Comparison of ENCODE assay signal across 8 cellular contexts in genomic region chrX:70979136-70979762, GRCh38. TPM values are rescaled to one million over a fixed set of nuclear protein-coding genes. Genes with fewer than 3 reads are reported as not detected.
DNase-seq lines count a peak whose midpoint lies in the region; ATAC-seq and TF ChIP-seq lines count a peak whose summit lies in the region.

No MANE protein-coding gene starts in this region.

- CTCF ChIA-PET in WTC11 (lab: Charles Lee) = interaction anchor here (0.6 to 2.4 kb wide), 4 partner anchors 9 to 307 kb away, joined by 3 to 14 read pairs (median 3); no protein-coding TSS in a partner anchor

- no peaks in the 10 kb centered on the region for H3K36me3 Mint-ChIP-seq in WTC11

- H3K4me1 Mint-ChIP-seq in WTC11 = peaks cover 11% of the 10 kb centered on the region

- no peak for TF ChIP-seq CTCF in WTC11 (IDR thresholded peaks at IDR 0.05)
- peak; percentile 37 for TF ChIP-seq CTCF in kidney epithelial cell (IDR thresholded peaks at IDR 0.05; ENCODE audit: insufficient read depth, low read length, poor library complexity, severe bottlenecking)

- peak; percentile 59 for DNase-seq in AG20443 (ENCODE audit: low spot score)
- peak; percentile 42 for DNase-seq in HCEC 1CT
- DNase-seq in WTC11 (ENCODE audit: low spot score) = peak; percentile 10
- peak; percentile 12 for DNase-seq in kidney epithelial cell (ENCODE audit: low read depth)
- no peak for DNase-seq in GDM1 (lab: John Stamatoyannopoulos, UW)
- no peak for DNase-seq in activated T-cell treated with anti-CD3 and anti-CD28 coated beads, Interleukin-2, amount 50 U/mL, for 1 hour
- no peak for DNase-seq in T-helper 9 cell

- ATAC-seq in WTC11 (peak; percentile 93), HG03565 (IDR thresholded peaks at IDR 0.05; ENCODE audit: unreplicated experiment) (no peak)

- H3K27me3 ChIP-seq in kidney epithelial cell (ENCODE audit: control insufficient read depth, insufficient read depth, low read length) = no peaks in the 10 kb centered on the region

- POLR2A ChIA-PET in WTC11 (lab: Charles Lee) = no interaction called here

- no peaks in the 10 kb centered on the region for H3K36me3 ChIP-seq in kidney epithelial cell (ENCODE audit: control insufficient read depth, insufficient read depth, low read length)

- H3K4me3 Mint-ChIP-seq in WTC11 = no peak overlapping the region

- no peaks in the 10 kb centered on the region for H3K27me3 Mint-ChIP-seq in WTC11 (ENCODE audit: low read depth)

- H3K27ac Mint-ChIP-seq in WTC11 = peak overlapping the region; percentile 79; the same call in 1 of the 2 replicates

- H3K4me3 ChIP-seq in kidney epithelial cell (ENCODE audit: low read depth, low read length) = no peak overlapping the region

- H3K9me3 Mint-ChIP-seq in WTC11 = no peaks in the 10 kb centered on the region

TF ChIP-seq in WTC11, 78 proteins besides CTCF, POLR2A, EP300 and RAD21:
- TF ChIP-seq ZNF317 (CRISPR knock-in tag; IDR thresholded peaks at IDR 0.05; ENCODE audit: borderline replicate concordance, low read depth) (no peak), E2F1 (CRISPR knock-in tag; IDR thresholded peaks at IDR 0.05) (no peak), IRF1 (CRISPR knock-in tag; IDR thresholded peaks at IDR 0.05) (no peak), RORB (CRISPR knock-in tag; IDR thresholded peaks at IDR 0.05) (no peak), RELA (CRISPR knock-in tag; IDR thresholded peaks at IDR 0.05; ENCODE audit: borderline replicate concordance) (no peak), OVOL2 (CRISPR knock-in tag; IDR thresholded peaks at IDR 0.05; ENCODE audit: borderline replicate concordance) (no peak)
- TF ChIP-seq, protein P1, sequence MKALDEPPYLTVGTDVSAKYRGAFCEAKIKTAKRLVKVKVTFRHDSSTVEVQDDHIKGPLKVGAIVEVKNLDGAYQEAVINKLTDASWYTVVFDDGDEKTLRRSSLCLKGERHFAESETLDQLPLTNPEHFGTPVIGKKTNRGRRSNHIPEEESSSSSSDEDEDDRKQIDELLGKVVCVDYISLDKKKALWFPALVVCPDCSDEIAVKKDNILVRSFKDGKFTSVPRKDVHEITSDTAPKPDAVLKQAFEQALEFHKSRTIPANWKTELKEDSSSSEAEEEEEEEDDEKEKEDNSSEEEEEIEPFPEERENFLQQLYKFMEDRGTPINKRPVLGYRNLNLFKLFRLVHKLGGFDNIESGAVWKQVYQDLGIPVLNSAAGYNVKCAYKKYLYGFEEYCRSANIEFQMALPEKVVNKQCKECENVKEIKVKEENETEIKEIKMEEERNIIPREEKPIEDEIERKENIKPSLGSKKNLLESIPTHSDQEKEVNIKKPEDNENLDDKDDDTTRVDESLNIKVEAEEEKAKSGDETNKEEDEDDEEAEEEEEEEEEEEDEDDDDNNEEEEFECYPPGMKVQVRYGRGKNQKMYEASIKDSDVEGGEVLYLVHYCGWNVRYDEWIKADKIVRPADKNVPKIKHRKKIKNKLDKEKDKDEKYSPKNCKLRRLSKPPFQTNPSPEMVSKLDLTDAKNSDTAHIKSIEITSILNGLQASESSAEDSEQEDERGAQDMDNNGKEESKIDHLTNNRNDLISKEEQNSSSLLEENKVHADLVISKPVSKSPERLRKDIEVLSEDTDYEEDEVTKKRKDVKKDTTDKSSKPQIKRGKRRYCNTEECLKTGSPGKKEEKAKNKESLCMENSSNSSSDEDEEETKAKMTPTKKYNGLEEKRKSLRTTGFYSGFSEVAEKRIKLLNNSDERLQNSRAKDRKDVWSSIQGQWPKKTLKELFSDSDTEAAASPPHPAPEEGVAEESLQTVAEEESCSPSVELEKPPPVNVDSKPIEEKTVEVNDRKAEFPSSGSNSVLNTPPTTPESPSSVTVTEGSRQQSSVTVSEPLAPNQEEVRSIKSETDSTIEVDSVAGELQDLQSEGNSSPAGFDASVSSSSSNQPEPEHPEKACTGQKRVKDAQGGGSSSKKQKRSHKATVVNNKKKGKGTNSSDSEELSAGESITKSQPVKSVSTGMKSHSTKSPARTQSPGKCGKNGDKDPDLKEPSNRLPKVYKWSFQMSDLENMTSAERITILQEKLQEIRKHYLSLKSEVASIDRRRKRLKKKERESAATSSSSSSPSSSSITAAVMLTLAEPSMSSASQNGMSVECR (CRISPR knock-in tag; IDR thresholded peaks at IDR 0.05; ENCODE audit: borderline replicate concordance) = no peak
TF ChIP-seq in WTC11: peak in this region for 0.

RNA-seq across cellular contexts. Expression of gene SLC7A3, which starts 48.4 kb away (rescaled TPM):
- 131 to 164 TPM (median 134 TPM) in 3 replicates for total RNA-seq in WTC11 (2021)
- total RNA-seq in kidney epithelial cell = 0.54 and 1.5 TPM in 2 replicates

Comparison
In these comparisons a context has a peak if more than half of its experiments do, and no peak if none do; other contexts are left out.
1. DNase-seq: peak in AG20443 (single experiment), HCEC 1CT (single experiment), WTC11 (single experiment) and kidney epithelial cell (single experiment); none in GDM1 (single experiment), activated T-cell treated with anti-CD3 and anti-CD28 coated beads, Interleukin-2, amount 50 U/mL, for 1 hour (single experiment) and T-helper 9 cell (single experiment).
2. RNA of gene SLC7A3, which starts 48.4 kb away (total RNA-seq): 131 to 164 TPM in WTC11; 0.54 to 1.5 TPM in kidney epithelial cell; every median in the first group is over 10 times any median in the second.